ENCODE assay signal across 15 cellular contexts in the genomic region with DNA sequence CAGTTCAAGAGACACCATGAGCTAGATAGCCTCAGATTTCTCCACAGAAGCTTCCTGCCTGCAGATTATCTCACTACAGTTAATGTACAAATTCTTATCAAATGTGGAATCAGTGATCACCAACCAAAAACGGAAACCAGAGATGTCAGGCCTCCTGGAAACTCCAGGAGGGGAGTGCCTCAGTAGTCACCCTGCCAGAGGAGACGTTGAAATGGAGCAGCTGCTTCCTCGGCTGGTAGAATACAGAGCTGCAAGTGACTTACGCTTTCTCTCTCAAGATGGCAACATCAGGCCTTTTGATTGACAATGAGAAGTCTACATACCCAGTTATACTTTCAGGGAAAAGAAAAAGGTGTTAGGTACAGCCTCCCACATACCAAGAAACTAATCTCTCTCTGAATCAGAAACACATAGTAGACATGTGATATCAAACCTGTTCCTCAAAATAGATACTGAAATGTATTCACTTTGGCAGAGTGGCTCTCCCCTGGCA. TPM values are rescaled to one million over a fixed set of nuclear protein-coding genes. Genes with fewer than 3 reads are reported as not detected.
DNase-seq lines count a peak whose midpoint lies in the region; ATAC-seq lines count a peak whose summit lies in the region.
"Had no signal": no experiment of that assay in that cellular context is flagged by ENCODE, and none has a peak within 500 bp of the region (broad histone marks: within the 10 kb centered on the region; RNA-seq: fewer than 3 reads in every experiment).

No MANE protein-coding gene starts in this region.

- H3K27me3 ChIP-seq in CD4-positive, alpha-beta memory T cell (ENCODE audit: insufficient read depth, low read length): no peaks in the 10 kb centered on the region
- H3K27me3 ChIP-seq in skeletal muscle tissue (ENCODE audit: control insufficient read depth in 3 of 3, insufficient read depth in 3 of 3, low read length in 3 of 3): no peaks in the 10 kb centered on the region
- H3K27me3 ChIP-seq: BE2C had no signal

- H3K36me3 ChIP-seq in CD4-positive, alpha-beta memory T cell (ENCODE audit: insufficient read depth, low read length): peaks cover 10% of the 10 kb centered on the region
- H3K36me3 ChIP-seq in skeletal muscle tissue (ENCODE audit: control insufficient read depth in 3 of 3, insufficient read depth in 3 of 3, low read length in 3 of 3): peaks cover 11 to 43% (median 22%) of the 10 kb centered on the region in 3 donors

- CTCF ChIA-PET in CD4-positive, alpha-beta memory T cell (lab: Charles Lee; ENCODE audit: partially characterized antibody): interaction anchor here (1.3 to 3.1 kb wide), 2 partner anchors 9 to 47 kb away, joined by 3 to 14 read pairs; no protein-coding TSS in a partner anchor
- CTCF ChIA-PET in T-cell (lab: Charles Lee): no interaction called here
- CTCF ChIA-PET in activated naive CD4-positive, alpha-beta T cell treated with anti-CD3 and anti-CD28 coated beads, Interleukin-2, amount 10 ng/mL, durations not matched to agents 7 days and 5 days (lab: Charles Lee): interaction anchor here (0.8 to 1.0 kb wide), 2 partner anchors 9 to 11 kb away, joined by 3 read pairs; no protein-coding TSS in a partner anchor

- H3K4me3 Mint-ChIP-seq in CD4-positive, alpha-beta memory T cell: peak overlapping the region in 7 of 8 donors; percentile 3 to 68 (median 44)
- H3K4me3 Mint-ChIP-seq in T-cell: no peak overlapping the region
- no peak overlapping the region for H3K4me3 Mint-ChIP-seq in activated naive CD4-positive, alpha-beta T cell treated with anti-CD3 and anti-CD28 coated beads, Interleukin-2, amount 10 ng/mL, durations not matched to agents 7 days and 5 days
- H3K4me3 Mint-ChIP-seq: stimulated activated memory B cell treated with anti-CD40 and anti-IgM and Interleukin-4, amounts not matched to agents 10 μg/mL and 1 μg/mL and 100 μg/mL, for 72 hours had no signal

- H3K27me3 Mint-ChIP-seq in CD4-positive, alpha-beta memory T cell: no peaks in the 10 kb centered on the region
- no peaks in the 10 kb centered on the region for H3K27me3 Mint-ChIP-seq in T-cell
- H3K27me3 Mint-ChIP-seq in activated naive CD4-positive, alpha-beta T cell treated with anti-CD3 and anti-CD28 coated beads, Interleukin-2, amount 10 ng/mL, durations not matched to agents 7 days and 5 days: no peaks in the 10 kb centered on the region
- H3K27me3 Mint-ChIP-seq: stimulated activated memory B cell treated with anti-CD40 and anti-IgM and Interleukin-4, amounts not matched to agents 10 μg/mL and 1 μg/mL and 100 μg/mL, for 72 hours had no signal

- H3K27ac ChIP-seq in CD4-positive, alpha-beta memory T cell (ENCODE audit: low read depth, low read length): no peak overlapping the region
- H3K27ac ChIP-seq in skeletal muscle tissue (ENCODE audit: low read depth, low read length): peak overlapping the region; percentile 83
- H3K27ac ChIP-seq: KMS-11 had no signal

- DNase-seq in CD4-positive, alpha-beta memory T cell: peak; percentile 48 to 83 (median 57)
- peak in 5 of 34 experiments; percentile 13 to 18 (median 16) for DNase-seq in T-cell
- DNase-seq in activated naive CD4-positive, alpha-beta T cell treated with anti-CD3 and anti-CD28 coated beads, Interleukin-2, amount 10 ng/mL, durations not matched to agents 7 days and 5 days: peak; percentile 66
- DNase-seq in NCI-H1092 treated with DMSO at 0.1 percent for 48 hours (lab: John Stamatoyannopoulos, UW): no peak
- no peak for DNase-seq in SHP77 treated with DMSO at 0.1 percent for 48 hours (lab: John Stamatoyannopoulos, UW)
- no peak for DNase-seq in KG1 (lab: John Stamatoyannopoulos, UW)
- DNase-seq in activated gamma-delta T cell (lab: John Stamatoyannopoulos, UW): no peak
- DNase-seq: BE2C, hippocampal formation, lower lobe of right lung, NCI-H2171 treated with DMSO at 0.1 percent for 48 hours, SW 1271 had no signal

- peak overlapping the region; percentile 4 to 57 (median 43) for H3K9ac ChIP-seq in skeletal muscle tissue (ENCODE audit: low read depth in 1 of 3, low read length in 3 of 3)
- H3K9ac ChIP-seq: KMS-11 had no signal

- peaks cover 17 to 41% (median 23%) of the 10 kb centered on the region in 4 donors for H3K4me1 Mint-ChIP-seq in CD4-positive, alpha-beta memory T cell
- peaks cover 19 to 21% (median 19%) of the 10 kb centered on the region in 3 donors for H3K4me1 Mint-ChIP-seq in T-cell
- peaks cover 22% of the 10 kb centered on the region for H3K4me1 Mint-ChIP-seq in activated naive CD4-positive, alpha-beta T cell treated with anti-CD3 and anti-CD28 coated beads, Interleukin-2, amount 10 ng/mL, durations not matched to agents 7 days and 5 days
- H3K4me1 Mint-ChIP-seq: stimulated activated memory B cell treated with anti-CD40 and anti-IgM and Interleukin-4, amounts not matched to agents 10 μg/mL and 1 μg/mL and 100 μg/mL, for 72 hours had no signal

- H3K4me1 ChIP-seq in CD4-positive, alpha-beta memory T cell (ENCODE audit: insufficient read depth, low read length): peaks cover 25% of the 10 kb centered on the region
- peaks cover 31 to 61% (median 42%) of the 10 kb centered on the region in 3 donors for H3K4me1 ChIP-seq in skeletal muscle tissue (ENCODE audit: control insufficient read depth in 3 of 3, insufficient read depth in 3 of 3, low read length in 3 of 3)

- peaks cover 37 to 53% of the 10 kb centered on the region in 2 donors for H3K36me3 Mint-ChIP-seq in CD4-positive, alpha-beta memory T cell
- H3K36me3 Mint-ChIP-seq in T-cell: peaks cover 58% of the 10 kb centered on the region
- H3K36me3 Mint-ChIP-seq in activated naive CD4-positive, alpha-beta T cell treated with anti-CD3 and anti-CD28 coated beads, Interleukin-2, amount 10 ng/mL, durations not matched to agents 7 days and 5 days: peaks cover 36% of the 10 kb centered on the region

- no peak overlapping the region for H3K4me3 ChIP-seq in CD4-positive, alpha-beta memory T cell (ENCODE audit: low read length in 2 of 2)
- peak overlapping the region; percentile 6 to 19 (median 6) for H3K4me3 ChIP-seq in skeletal muscle tissue (ENCODE audit: low read length in 3 of 3)
- H3K4me3 ChIP-seq: lower lobe of right lung had no signal

- POLR2A ChIA-PET in CD4-positive, alpha-beta memory T cell (lab: Charles Lee; ENCODE audit: partially characterized antibody): interaction anchor here (0.8 to 1.8 kb wide), 5 partner anchors 13 to 117 kb away, joined by 3 to 5 read pairs (median 3); partner anchors contain the start of gene ACP6
- POLR2A ChIA-PET in T-cell (lab: Charles Lee): interaction anchor here in 1 of 2 donors (0.7 kb wide), 1 partner anchor 9 kb away, joined by 3 read pairs; no protein-coding TSS in a partner anchor

- no peaks in the 10 kb centered on the region for H3K9me3 Mint-ChIP-seq in CD4-positive, alpha-beta memory T cell
- no peaks in the 10 kb centered on the region for H3K9me3 Mint-ChIP-seq in T-cell
- H3K9me3 Mint-ChIP-seq in activated naive CD4-positive, alpha-beta T cell treated with anti-CD3 and anti-CD28 coated beads, Interleukin-2, amount 10 ng/mL, durations not matched to agents 7 days and 5 days: no peaks in the 10 kb centered on the region
- H3K9me3 Mint-ChIP-seq: stimulated activated memory B cell treated with anti-CD40 and anti-IgM and Interleukin-4, amounts not matched to agents 10 μg/mL and 1 μg/mL and 100 μg/mL, for 72 hours had no signal

- peak overlapping the region; percentile 10 to 90 (median 71) for H3K27ac Mint-ChIP-seq in CD4-positive, alpha-beta memory T cell
- peak overlapping the region; percentile 30 to 59 for H3K27ac Mint-ChIP-seq in T-cell
- peak overlapping the region; percentile 51 for H3K27ac Mint-ChIP-seq in activated naive CD4-positive, alpha-beta T cell treated with anti-CD3 and anti-CD28 coated beads, Interleukin-2, amount 10 ng/mL, durations not matched to agents 7 days and 5 days
- H3K27ac Mint-ChIP-seq: stimulated activated memory B cell treated with anti-CD40 and anti-IgM and Interleukin-4, amounts not matched to agents 10 μg/mL and 1 μg/mL and 100 μg/mL, for 72 hours had no signal

- peak; percentile 63 to 82 (median 66) for ATAC-seq in T-cell (replicated peaks in 1 of 4)
- ATAC-seq: lower lobe of right lung; stimulated activated memory B cell treated with anti-CD40 and anti-IgM and Interleukin-4, amounts not matched to agents 10 μg/mL and 1 μg/mL and 100 μg/mL, for 72 hours had no signal

- intact Hi-C loops in CD4-positive, alpha-beta memory T cell (cut with micrococcal nuclease): no loop called here

- no peaks in the 10 kb centered on the region for H3K9me3 ChIP-seq in CD4-positive, alpha-beta memory T cell (ENCODE audit: control insufficient read depth in 1 of 2, low read length in 2 of 2)
- no peaks in the 10 kb centered on the region for H3K9me3 ChIP-seq in skeletal muscle tissue (ENCODE audit: control insufficient read depth in 3 of 3, low read length in 3 of 3)
- H3K9me3 ChIP-seq: BE2C, lower lobe of right lung had no signal

RNA-seq across cellular contexts. Expression of gene ACP6, which starts 52.2 kb away (rescaled TPM):
- 10 to 100 TPM; 22.0 to 22.7 TPM for total RNA-seq in CD4-positive, alpha-beta memory T cell
- polyA plus RNA-seq in CD4-positive, alpha-beta memory T cell: 10 to 100 TPM; 15.4 to 18.3 TPM
- total RNA-seq in T-cell (10 to 100 TPM; 10.0 to 21.5 (median 19.4) TPM), skeletal muscle tissue (7.8 TPM)

Comparison
In these comparisons a context has a peak if more than half of its experiments do, and no peak if none do; other contexts are left out.
1. DNase-seq: peak in CD4-positive, alpha-beta memory T cell (5 of 5) and activated naive CD4-positive, alpha-beta T cell treated with anti-CD3 and anti-CD28 coated beads, Interleukin-2, amount 10 ng/mL, durations not matched to agents 7 days and 5 days (single experiment); none in NCI-H1092 treated with DMSO at 0.1 percent for 48 hours (single experiment), SHP77 treated with DMSO at 0.1 percent for 48 hours (single experiment), KG1 (single experiment) and activated gamma-delta T cell (single experiment).
2. H3K4me3 ChIP-seq: peak in skeletal muscle tissue (3 of 3); none in CD4-positive, alpha-beta memory T cell (0 of 2).
3. H3K4me3 Mint-ChIP-seq: peak in CD4-positive, alpha-beta memory T cell (7 of 8); none in T-cell (0 of 3) and activated naive CD4-positive, alpha-beta T cell treated with anti-CD3 and anti-CD28 coated beads, Interleukin-2, amount 10 ng/mL, durations not matched to agents 7 days and 5 days (single experiment).
4. CTCF ChIA-PET loops: an anchor here in CD4-positive, alpha-beta memory T cell (1.3 to 3.1 kb wide) and activated naive CD4-positive, alpha-beta T cell treated with anti-CD3 and anti-CD28 coated beads, Interleukin-2, amount 10 ng/mL, durations not matched to agents 7 days and 5 days (0.8 to 1.0 kb wide); none called in T-cell.
5. Peak in every context shown above with its lines, with median percentiles within 50 percentile points of each other: H3K27ac Mint-ChIP-seq.